Comparison of ENCODE assay signal across 17 cellular contexts in the genomic region with DNA sequence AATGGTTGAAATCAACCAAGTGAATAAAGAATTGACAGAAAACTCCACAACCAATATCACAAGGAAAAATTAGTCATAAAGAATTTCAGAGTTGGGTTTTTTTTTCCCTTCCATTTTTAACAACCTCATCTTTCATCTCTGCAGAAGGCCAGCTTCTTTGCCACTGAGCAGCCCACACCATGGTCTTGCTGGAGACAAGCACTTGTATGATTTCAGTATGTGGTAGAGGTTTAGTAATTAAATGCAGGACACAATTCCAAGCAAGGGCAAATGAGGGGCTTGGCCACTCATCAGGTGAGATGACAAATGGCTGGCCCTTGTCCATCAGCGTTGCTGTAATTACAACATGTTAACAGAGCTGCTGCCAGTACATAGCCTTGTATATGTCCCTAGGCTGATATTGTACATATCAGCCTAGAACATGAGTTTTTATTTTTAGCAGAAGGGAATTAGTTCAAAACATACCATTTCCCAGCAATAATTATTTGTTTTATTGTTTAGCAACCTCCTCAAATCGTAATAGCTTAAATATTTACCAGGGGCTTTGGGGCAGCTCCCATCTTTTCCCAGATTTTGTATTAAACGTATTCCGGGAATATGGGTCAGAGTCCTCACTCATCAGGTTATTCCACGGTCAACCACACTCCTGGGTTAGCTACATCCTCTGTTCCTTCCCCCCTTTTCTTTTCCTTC. TPM values are rescaled to one million over a fixed set of nuclear protein-coding genes. Genes with fewer than 3 reads are reported as not detected.
DNase-seq lines count a peak whose midpoint lies in the region; ATAC-seq and TF ChIP-seq lines count a peak whose summit lies in the region.
"Had no signal": no experiment of that assay in that cellular context is flagged by ENCODE, and none has a peak within 500 bp of the region (broad histone marks: within the 10 kb centered on the region; RNA-seq: fewer than 3 reads in every experiment).

No MANE protein-coding gene starts in this region.

- in situ Hi-C loops in GM23248 (cut with MboI): no loop called here

- H3K79me2 ChIP-seq in GM23248 (ENCODE audit: insufficient read depth): 0 out of 2 replicates have a peak, but pooled peaks cover 2% of the 10 kb centered on the region
- no peaks in the 10 kb centered on the region for H3K79me2 ChIP-seq in OCI-LY1 (ENCODE audit: insufficient read depth, low read length)

- H2AFZ ChIP-seq in GM23248 (no peak overlapping the region), OCI-LY1 (ENCODE audit: low read length) (no peak overlapping the region)

- peak overlapping the region; percentile 33 for H3K27ac ChIP-seq in GM23248
- H3K27ac ChIP-seq in OCI-LY1 (ENCODE audit: low read depth, low read length, poor library complexity, severe bottlenecking): peak overlapping the region; percentile 93
- H3K27ac ChIP-seq in right lobe of liver: peak overlapping the region; percentile 69 to 78 (median 73)
- H3K27ac ChIP-seq in left ventricle myocardium inferior (replicated peaks): no peak overlapping the region
- H3K27ac ChIP-seq: C4-2B had no signal

- H3K4me1 Mint-ChIP-seq in stimulated activated effector memory CD8-positive, alpha-beta T cell treated with anti-CD3 and anti-CD28 coated beads, Interleukin-12 subunit alpha, Interleukin-12 subunit beta, amount 100 ng/mL, for 72 hours: peaks cover 8% of the 10 kb centered on the region
- H3K4me1 Mint-ChIP-seq: IgD-negative memory B cell had no signal

- peak; percentile 45 for DNase-seq in GM23248
- DNase-seq in right lobe of liver: peak in 2 of 3 donors; percentile 66 to 77
- DNase-seq in stimulated activated effector memory CD8-positive, alpha-beta T cell treated with anti-CD3 and anti-CD28 coated beads, Interleukin-12 subunit alpha, Interleukin-12 subunit beta, amount 100 ng/mL, for 72 hours (ENCODE audit: low spot score in 2 of 2): no peak
- no peak for DNase-seq in left ventricle myocardium inferior
- DNase-seq in A172 (ENCODE audit: low spot score): no peak
- DNase-seq in H4 (ENCODE audit: low spot score): no peak
- DNase-seq: BE2C; CD4-positive, alpha-beta memory T cell; DMS79; GOT3; HCEC 1CT; KG1 had no signal

- ATAC-seq in right lobe of liver: peak; percentile 51 to 81 (median 64)
- ATAC-seq in stimulated activated effector memory CD8-positive, alpha-beta T cell treated with anti-CD3 and anti-CD28 coated beads, Interleukin-12 subunit alpha, Interleukin-12 subunit beta, amount 100 ng/mL, for 72 hours: no peak

- H3K9me2 ChIP-seq in GM23248 (ENCODE audit: insufficient read depth) (no peaks in the 10 kb centered on the region), OCI-LY1 (ENCODE audit: low read depth, low read length) (no peaks in the 10 kb centered on the region)

- WGBS in GM23248 (ENCODE audit: low coverage in 1 of 2, low lambda C conversion rate in 2 of 2, missing lambda C conversion rate in 2 of 2), 2 experiments: 37 to 44% methylated on average over 5 of the region's 5 CpGs
- 23% methylated on average over 5 of the region's 5 CpGs for WGBS in right lobe of liver (ENCODE audit: insufficient coverage, low coverage, low lambda C conversion rate, missing lambda C conversion rate)

- H4K20me1 ChIP-seq in GM23248 (ENCODE audit: insufficient read depth) (no peaks in the 10 kb centered on the region; the same call in 1 of the 2 replicates), OCI-LY1 (ENCODE audit: insufficient read depth, low read length) (no peaks in the 10 kb centered on the region)

- TF ChIP-seq CTCF in OCI-LY1 (IDR thresholded peaks at IDR 0.05; ENCODE audit: low read length) (no peak), right lobe of liver (IDR thresholded peaks at IDR 0.05) (no peak), left ventricle myocardium inferior (IDR thresholded peaks at IDR 0.05; ENCODE audit: borderline replicate concordance) (no peak)

- H3K4me3 Mint-ChIP-seq in stimulated activated effector memory CD8-positive, alpha-beta T cell treated with anti-CD3 and anti-CD28 coated beads, Interleukin-12 subunit alpha, Interleukin-12 subunit beta, amount 100 ng/mL, for 72 hours: no peak overlapping the region
- H3K4me3 Mint-ChIP-seq: CD4-positive, alpha-beta memory T cell; IgD-negative memory B cell had no signal

- H3K4me1 ChIP-seq in GM23248 (ENCODE audit: insufficient read depth) (no peaks in the 10 kb centered on the region), OCI-LY1 (ENCODE audit: insufficient read depth, low read length, severe bottlenecking) (peaks cover 67% of the 10 kb centered on the region), right lobe of liver (peaks cover 0 to 64% (median 15%) of the 10 kb centered on the region in 4 donors), left ventricle myocardium inferior (peaks cover 8% of the 10 kb centered on the region)
- H3K4me1 ChIP-seq: BE2C had no signal

- peak overlapping the region; percentile 34 for H3K27ac Mint-ChIP-seq in stimulated activated effector memory CD8-positive, alpha-beta T cell treated with anti-CD3 and anti-CD28 coated beads, Interleukin-12 subunit alpha, Interleukin-12 subunit beta, amount 100 ng/mL, for 72 hours
- H3K27ac Mint-ChIP-seq: CD4-positive, alpha-beta memory T cell; IgD-negative memory B cell had no signal

- H3F3A ChIP-seq in GM23248 (ENCODE audit: insufficient read depth) (peaks cover 95% of the 10 kb centered on the region), OCI-LY1 (ENCODE audit: insufficient read depth, low read length) (no peaks in the 10 kb centered on the region)

- H3K27me3 ChIP-seq in GM23248 (replicated peaks; ENCODE audit: insufficient read depth): no peaks in the 10 kb centered on the region
- no peaks in the 10 kb centered on the region for H3K27me3 ChIP-seq in OCI-LY1 (ENCODE audit: insufficient read depth, low read length)
- no peaks in the 10 kb centered on the region for H3K27me3 ChIP-seq in right lobe of liver
- no peaks in the 10 kb centered on the region for H3K27me3 ChIP-seq in left ventricle myocardium inferior (ENCODE audit: low read depth)
- H3K27me3 ChIP-seq: BE2C had no signal

- intact Hi-C loops in right lobe of liver (cut with DNase I): no loop called here
- intact Hi-C loops in left ventricle myocardium inferior (cut with micrococcal nuclease): no loop called here

- H3K4me3 ChIP-seq in GM23248 (no peak overlapping the region), OCI-LY1 (ENCODE audit: low read depth, low read length, poor library complexity, severe bottlenecking) (peak overlapping the region; percentile 16), right lobe of liver (peak overlapping the region in 1 of 3 donors; percentile 17), left ventricle myocardium inferior (no peak overlapping the region)

- no peaks in the 10 kb centered on the region for H3K9me3 Mint-ChIP-seq in stimulated activated effector memory CD8-positive, alpha-beta T cell treated with anti-CD3 and anti-CD28 coated beads, Interleukin-12 subunit alpha, Interleukin-12 subunit beta, amount 100 ng/mL, for 72 hours
- H3K9me3 Mint-ChIP-seq: CD4-positive, alpha-beta memory T cell; IgD-negative memory B cell had no signal

- H3K36me3 ChIP-seq in GM23248 (ENCODE audit: low read depth) (peaks cover 53% of the 10 kb centered on the region), OCI-LY1 (ENCODE audit: insufficient read depth, low read length) (no peaks in the 10 kb centered on the region), right lobe of liver (peaks cover 0 to 2% (median 0%) of the 10 kb centered on the region in 4 donors), left ventricle myocardium inferior (peaks cover 22% of the 10 kb centered on the region)
- H3K36me3 ChIP-seq: BE2C had no signal

- H3K9me3 ChIP-seq in GM23248 (ENCODE audit: low read depth): no peaks in the 10 kb centered on the region
- H3K9me3 ChIP-seq in OCI-LY1 (ENCODE audit: low read length): no peaks in the 10 kb centered on the region
- no peaks in the 10 kb centered on the region for H3K9me3 ChIP-seq in right lobe of liver
- no peaks in the 10 kb centered on the region for H3K9me3 ChIP-seq in left ventricle myocardium inferior (replicated peaks)
- H3K9me3 ChIP-seq: BE2C had no signal

- H3K4me2 ChIP-seq in GM23248 (ENCODE audit: unreplicated experiment) (no peak overlapping the region), OCI-LY1 (ENCODE audit: low read length) (peak overlapping the region; percentile 57)

- H3K36me3 Mint-ChIP-seq in stimulated activated effector memory CD8-positive, alpha-beta T cell treated with anti-CD3 and anti-CD28 coated beads, Interleukin-12 subunit alpha, Interleukin-12 subunit beta, amount 100 ng/mL, for 72 hours: no peaks in the 10 kb centered on the region
- H3K36me3 Mint-ChIP-seq: IgD-negative memory B cell had no signal

- TF ChIP-seq POLR2A in right lobe of liver (IDR thresholded peaks at IDR 0.05): no peak

- H3K9ac ChIP-seq in GM23248: peak overlapping the region; percentile 21; the same call in 1 of the 2 replicates
- H3K9ac ChIP-seq in OCI-LY1 (ENCODE audit: low read length): peak overlapping the region; percentile 67

RNA-seq across cellular contexts. Expression of gene C9, which starts 5.0 kb away (rescaled TPM):
- not detected in 2 replicates for total RNA-seq in GM23248 (2014; rRNA removed; shearing (Covaris generic))
- polyA plus RNA-seq in GM23248 (2016; fragmentation: Nextera tagmentation; extraction: Ambion mirVana): 0.06 TPM in 1 of 2 replicates, not detected in the other
- total RNA-seq in right lobe of liver (1,000 to 10,000 TPM in 5 of 6 experiments, 100 to 1,000 TPM in 1; 926 to 1,698 (median 1,449) TPM), left ventricle myocardium inferior (not detected)
- total RNA-seq in A172 (2014; rRNA removed; shearing (Covaris generic)): not detected in 2 replicates
- total RNA-seq in H4 (2014; rRNA removed; shearing (Covaris generic)): not detected in 2 replicates
- total RNA-seq: CD4-positive, alpha-beta memory T cell; G401; HT-29 had no signal
- polyA plus RNA-seq: CD4-positive, alpha-beta memory T cell; IgD-negative memory B cell had no signal

RNA-seq across cellular contexts. Expression of gene DAB2, which starts 55.5 kb away (rescaled TPM):
- total RNA-seq in GM23248 (2014; rRNA removed; shearing (Covaris generic)): 211 and 266 TPM in 2 replicates
- polyA plus RNA-seq in GM23248 (2016; fragmentation: Nextera tagmentation; extraction: Ambion mirVana): 525 and 533 TPM in 2 replicates
- total RNA-seq in right lobe of liver: 10 to 100 TPM in 5 of 6 experiments, 1 to 10 TPM in 1; 7.3 to 32.8 (median 14.0) TPM
- 28.5 TPM for total RNA-seq in left ventricle myocardium inferior
- 38.5 and 46.1 TPM in 2 replicates for total RNA-seq in A172 (2014; rRNA removed; shearing (Covaris generic))
- 16.7 and 17.6 TPM in 2 replicates for total RNA-seq in H4 (2014; rRNA removed; shearing (Covaris generic))
- total RNA-seq: G401 had no signal
- polyA plus RNA-seq: CD4-positive, alpha-beta memory T cell had no signal

Comparison
In these comparisons a context has a peak if more than half of its experiments do, and no peak if none do; other contexts are left out.
1. DNase-seq: peak in GM23248 (single experiment) and right lobe of liver (2 of 3); none in stimulated activated effector memory CD8-positive, alpha-beta T cell treated with anti-CD3 and anti-CD28 coated beads, Interleukin-12 subunit alpha, Interleukin-12 subunit beta, amount 100 ng/mL, for 72 hours (0 of 2), left ventricle myocardium inferior (single experiment), A172 (single experiment) and H4 (single experiment).
2. RNA of gene C9, which starts 5.0 kb away (total RNA-seq): 926 to 1,698 TPM in right lobe of liver; not detected in GM23248, not detected in left ventricle myocardium inferior (single experiment), not detected in A172 and not detected in H4; every median in the first group is over 100 times any median in the second.